ENCODE assay signal across 7 cellular contexts in the genomic region with DNA sequence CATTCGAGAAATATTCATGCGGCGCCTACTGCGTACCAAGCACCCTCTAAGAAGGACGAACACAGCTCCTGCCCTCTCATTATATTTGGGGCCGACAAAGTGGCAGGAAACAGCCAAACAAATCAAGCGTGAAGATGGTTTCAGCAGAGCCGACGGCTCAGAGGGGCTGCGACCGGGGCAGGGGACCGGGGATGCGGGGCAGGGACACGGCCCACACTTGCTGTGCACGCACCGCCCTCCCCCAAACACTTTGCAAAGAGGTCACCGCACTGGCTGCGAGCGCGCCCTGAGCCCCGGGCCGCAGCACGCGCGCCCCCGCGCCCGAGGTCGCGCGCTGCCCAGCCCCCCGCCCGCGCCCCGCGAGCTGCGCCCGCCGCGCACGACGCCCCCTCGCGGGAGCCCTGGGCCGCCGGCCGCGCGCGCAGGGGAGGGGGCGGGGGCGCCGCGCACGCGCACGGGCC. TPM values are rescaled to one million over a fixed set of nuclear protein-coding genes. Genes with fewer than 3 reads are reported as not detected.
DNase-seq lines count a peak whose midpoint lies in the region; ATAC-seq and TF ChIP-seq lines count a peak whose summit lies in the region.

No MANE protein-coding gene starts in this region.

- H3K36me3 ChIP-seq in HUES64 (ENCODE audit: insufficient read depth, low read length) (no peaks in the 10 kb centered on the region), neural cell (ENCODE audit: insufficient read depth, low read length) (no peaks in the 10 kb centered on the region)

- TF ChIP-seq RAD21 in neural cell (conservative IDR thresholded peaks at IDR 0.05) = no peak

- peak; percentile 43 for DNase-seq in ELR (ENCODE audit: low read depth)
- DNase-seq in activated CD8-positive, alpha-beta T cell treated with anti-CD3 and anti-CD28 coated beads, Interleukin-2, amount 10 ng/mL, durations not matched to agents 7 days and 5 days = peak; percentile 27
- DNase-seq in fibroblast of pulmonary artery (ENCODE audit: low read depth) = no peak

- peak overlapping the region; percentile 66 for H3K4me3 Mint-ChIP-seq in activated CD8-positive, alpha-beta T cell treated with anti-CD3 and anti-CD28 coated beads, Interleukin-2, amount 10 ng/mL, durations not matched to agents 7 days and 5 days

- CTCF ChIA-PET in activated CD8-positive, alpha-beta T cell treated with anti-CD3 and anti-CD28 coated beads, Interleukin-2, amount 10 ng/mL, durations not matched to agents 7 days and 5 days (lab: Charles Lee) = interaction anchor here (1.0 to 1.3 kb wide), 5 partner anchors 17 to 180 kb away, joined by 3 to 5 read pairs (median 3); no protein-coding TSS in a partner anchor

- H4K20me1 ChIP-seq in neural cell (ENCODE audit: insufficient read depth) = no peaks in the 10 kb centered on the region

- peak overlapping the region; percentile 91 for H2AFZ ChIP-seq in neural cell (ENCODE audit: low read depth, low read length)

- H3K27ac Mint-ChIP-seq in activated CD8-positive, alpha-beta T cell treated with anti-CD3 and anti-CD28 coated beads, Interleukin-2, amount 10 ng/mL, durations not matched to agents 7 days and 5 days = peak overlapping the region; percentile 39

- H3K27me3 ChIP-seq in HUES64 (ENCODE audit: insufficient read depth, low read length) (peaks cover 5% of the 10 kb centered on the region), neural cell (ENCODE audit: insufficient read depth, low read depth, low read length) (no peaks in the 10 kb centered on the region)

- H3F3A ChIP-seq in neural cell (ENCODE audit: insufficient read depth, low read length, poor library complexity, severe bottlenecking) = no peaks in the 10 kb centered on the region

- TF ChIP-seq CTCF in fibroblast of pulmonary artery (IDR thresholded peaks at IDR 0.05; ENCODE audit: low read length, missing control alignments) = no peak
- no peak for TF ChIP-seq CTCF in neural cell (IDR thresholded peaks at IDR 0.05; ENCODE audit: poor library complexity, severe bottlenecking)

- peaks cover 21% of the 10 kb centered on the region for H3K4me1 ChIP-seq in HUES64 (ENCODE audit: insufficient read depth, low read length)

- H3K4me2 ChIP-seq in neural cell (ENCODE audit: low read length) = no peak overlapping the region

- H3K9ac ChIP-seq in HUES64 (ENCODE audit: low read depth, low read length) (peak overlapping the region; percentile 73), neural cell (ENCODE audit: low read length) (peak overlapping the region; percentile 93)

- H3K36me3 Mint-ChIP-seq in activated CD8-positive, alpha-beta T cell treated with anti-CD3 and anti-CD28 coated beads, Interleukin-2, amount 10 ng/mL, durations not matched to agents 7 days and 5 days (ENCODE audit: low read depth) = no peaks in the 10 kb centered on the region

- H3K4me3 ChIP-seq in HUES64 (ENCODE audit: low read length) (peak overlapping the region; percentile 82), fibroblast of pulmonary artery (replicated peaks; ENCODE audit: low read depth, low read length) (peak overlapping the region; percentile 57), neural cell (ENCODE audit: low read length) (peak overlapping the region; percentile 96)

- no peak for TF ChIP-seq EP300 in neural cell (conservative IDR thresholded peaks at IDR 0.05; ENCODE audit: poor library complexity, severe bottlenecking)

- H3K4me1 Mint-ChIP-seq in activated CD8-positive, alpha-beta T cell treated with anti-CD3 and anti-CD28 coated beads, Interleukin-2, amount 10 ng/mL, durations not matched to agents 7 days and 5 days (ENCODE audit: low read depth) = peaks cover 12% of the 10 kb centered on the region

- peaks cover 28% of the 10 kb centered on the region for H3K27me3 Mint-ChIP-seq in activated CD8-positive, alpha-beta T cell treated with anti-CD3 and anti-CD28 coated beads, Interleukin-2, amount 10 ng/mL, durations not matched to agents 7 days and 5 days (ENCODE audit: low read depth)

- H3K9me2 ChIP-seq in neural cell (ENCODE audit: insufficient read depth, low read length) = no peaks in the 10 kb centered on the region

- ATAC-seq in activated CD8-positive, alpha-beta T cell treated with anti-CD3 and anti-CD28 coated beads, Interleukin-2, amount 10 ng/mL, durations not matched to agents 7 days and 5 days = peak; percentile 68
- ATAC-seq in GM19463 (IDR thresholded peaks at IDR 0.05; ENCODE audit: unreplicated experiment) (no peak), HG03097 (IDR thresholded peaks at IDR 0.05; ENCODE audit: low FRiP score, unreplicated experiment) (no peak)

- POLR2A ChIA-PET in activated CD8-positive, alpha-beta T cell treated with anti-CD3 and anti-CD28 coated beads, Interleukin-2, amount 10 ng/mL, durations not matched to agents 7 days and 5 days (lab: Charles Lee) = interaction anchor here (1.6 kb wide), 1 partner anchor 31 kb away, joined by 5 read pairs; no protein-coding TSS in a partner anchor

- 2% methylated on average over 57 of the region's 57 CpGs for WGBS in HUES64

- H3K79me2 ChIP-seq in neural cell (replicated peaks; ENCODE audit: insufficient read depth, low read length) = peaks cover 14% of the 10 kb centered on the region

- H3K27ac ChIP-seq in HUES64 (ENCODE audit: low read depth, low read length) (no peak overlapping the region), neural cell (ENCODE audit: low read length) (peak overlapping the region; percentile 61)

- no peaks in the 10 kb centered on the region for H3K9me3 Mint-ChIP-seq in activated CD8-positive, alpha-beta T cell treated with anti-CD3 and anti-CD28 coated beads, Interleukin-2, amount 10 ng/mL, durations not matched to agents 7 days and 5 days (ENCODE audit: insufficient read depth)

- H3K9me3 ChIP-seq in HUES64 (ENCODE audit: insufficient read depth, low read depth, low read length) = no peaks in the 10 kb centered on the region
- H3K9me3 ChIP-seq in neural cell (ENCODE audit: low read length) = no peaks in the 10 kb centered on the region

TF ChIP-seq in neural cell, 6 proteins besides CTCF, POLR2A, EP300 and RAD21:
- TF ChIP-seq SMC3 (conservative IDR thresholded peaks at IDR 0.05; ENCODE audit: poor library complexity) = no peak
- TF ChIP-seq POLR2AphosphoS5 (IDR thresholded peaks at IDR 0.05) = peak; percentile 50
- TF ChIP-seq, protein P1, sequence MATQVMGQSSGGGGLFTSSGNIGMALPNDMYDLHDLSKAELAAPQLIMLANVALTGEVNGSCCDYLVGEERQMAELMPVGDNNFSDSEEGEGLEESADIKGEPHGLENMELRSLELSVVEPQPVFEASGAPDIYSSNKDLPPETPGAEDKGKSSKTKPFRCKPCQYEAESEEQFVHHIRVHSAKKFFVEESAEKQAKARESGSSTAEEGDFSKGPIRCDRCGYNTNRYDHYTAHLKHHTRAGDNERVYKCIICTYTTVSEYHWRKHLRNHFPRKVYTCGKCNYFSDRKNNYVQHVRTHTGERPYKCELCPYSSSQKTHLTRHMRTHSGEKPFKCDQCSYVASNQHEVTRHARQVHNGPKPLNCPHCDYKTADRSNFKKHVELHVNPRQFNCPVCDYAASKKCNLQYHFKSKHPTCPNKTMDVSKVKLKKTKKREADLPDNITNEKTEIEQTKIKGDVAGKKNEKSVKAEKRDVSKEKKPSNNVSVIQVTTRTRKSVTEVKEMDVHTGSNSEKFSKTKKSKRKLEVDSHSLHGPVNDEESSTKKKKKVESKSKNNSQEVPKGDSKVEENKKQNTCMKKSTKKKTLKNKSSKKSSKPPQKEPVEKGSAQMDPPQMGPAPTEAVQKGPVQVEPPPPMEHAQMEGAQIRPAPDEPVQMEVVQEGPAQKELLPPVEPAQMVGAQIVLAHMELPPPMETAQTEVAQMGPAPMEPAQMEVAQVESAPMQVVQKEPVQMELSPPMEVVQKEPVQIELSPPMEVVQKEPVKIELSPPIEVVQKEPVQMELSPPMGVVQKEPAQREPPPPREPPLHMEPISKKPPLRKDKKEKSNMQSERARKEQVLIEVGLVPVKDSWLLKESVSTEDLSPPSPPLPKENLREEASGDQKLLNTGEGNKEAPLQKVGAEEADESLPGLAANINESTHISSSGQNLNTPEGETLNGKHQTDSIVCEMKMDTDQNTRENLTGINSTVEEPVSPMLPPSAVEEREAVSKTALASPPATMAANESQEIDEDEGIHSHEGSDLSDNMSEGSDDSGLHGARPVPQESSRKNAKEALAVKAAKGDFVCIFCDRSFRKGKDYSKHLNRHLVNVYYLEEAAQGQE (IDR thresholded peaks at IDR 0.05; ENCODE audit: borderline replicate concordance) = peak; percentile 8

RNA-seq across cellular contexts. Expression of a gene that starts 0.3 kb away (rescaled TPM):
- 12.3 TPM for polyA plus RNA-seq in HUES64 (2013, experiment 1 of 2)
- 13.8 TPM for polyA plus RNA-seq in HUES64 (2013, experiment 2 of 2)
- total RNA-seq in activated CD8-positive, alpha-beta T cell treated with anti-CD3 and anti-CD28 coated beads, Interleukin-2, amount 10 ng/mL, durations not matched to agents 7 days and 5 days = under 1 TPM; 0.24 to 0.37 TPM
- 68.4 and 85.4 TPM in 2 replicates for polyA plus RNA-seq in neural cell
- 88.6 and 92.4 TPM in 2 replicates for polyA minus RNA-seq in neural cell

RNA-seq across cellular contexts. Expression of a gene that starts 30.1 kb away (rescaled TPM):
- polyA plus RNA-seq in HUES64 (2013, experiment 1 of 2) = 2,333 TPM
- polyA plus RNA-seq in HUES64 (2013, experiment 2 of 2) = 2,549 TPM
- total RNA-seq in activated CD8-positive, alpha-beta T cell treated with anti-CD3 and anti-CD28 coated beads, Interleukin-2, amount 10 ng/mL, durations not matched to agents 7 days and 5 days = 1,000 to 10,000 TPM; 1,693 to 1,717 TPM
- 1,527 and 1,646 TPM in 2 replicates for polyA plus RNA-seq in neural cell
- 1,279 and 1,307 TPM in 2 replicates for polyA minus RNA-seq in neural cell

RNA-seq across cellular contexts. Expression of a gene that starts 50.0 kb away (rescaled TPM):
- 12.8 TPM for polyA plus RNA-seq in HUES64 (2013, experiment 1 of 2)
- 17.0 TPM for polyA plus RNA-seq in HUES64 (2013, experiment 2 of 2)
- 10 to 100 TPM; 27.0 to 28.5 TPM for total RNA-seq in activated CD8-positive, alpha-beta T cell treated with anti-CD3 and anti-CD28 coated beads, Interleukin-2, amount 10 ng/mL, durations not matched to agents 7 days and 5 days
- 25.3 and 26.5 TPM in 2 replicates for polyA plus RNA-seq in neural cell
- 21.6 and 23.6 TPM in 2 replicates for polyA minus RNA-seq in neural cell
